Comparison of ENCODE assay signal across 12 cellular contexts in the genomic region with DNA sequence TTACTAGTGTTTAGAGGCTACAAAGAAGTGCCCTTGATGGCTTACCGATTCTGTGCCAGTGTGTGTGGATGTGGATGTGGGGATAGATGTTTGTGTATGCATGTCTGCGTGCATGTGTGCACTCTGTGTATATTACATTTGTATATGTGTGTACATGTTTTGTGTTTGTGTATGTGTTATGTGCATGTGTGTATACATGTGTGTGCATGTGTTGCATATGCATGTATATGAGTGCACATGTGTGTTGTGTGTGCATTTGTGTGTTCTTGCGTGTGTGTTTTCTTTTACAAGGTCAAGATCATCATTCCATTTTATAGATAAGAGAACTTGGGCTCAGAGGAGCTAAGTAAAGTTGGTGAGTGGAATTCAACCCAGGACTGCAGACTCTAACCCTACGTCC.
DNase-seq lines count a peak whose midpoint lies in the region; ATAC-seq, FAIRE-seq and TF ChIP-seq lines count a peak whose summit lies in the region.
"Had no signal": no experiment of that assay in that cellular context is flagged by ENCODE, and none has a peak within 500 bp of the region (broad histone marks: within the 10 kb centered on the region; RNA-seq: fewer than 3 reads in every experiment).

No MANE protein-coding gene starts in this region.

- no peak overlapping the region for H3K56ac ChIP-seq in H1 (replicated peaks; ENCODE audit: insufficient read length, low read depth, low read length)

- H3K79me2 ChIP-seq in SK-N-SH (ENCODE audit: insufficient read depth) = no peaks in the 10 kb centered on the region
- H3K79me2 ChIP-seq in PC-9 (ENCODE audit: low read depth) = no peaks in the 10 kb centered on the region
- no peaks in the 10 kb centered on the region for H3K79me2 ChIP-seq in H1 (ENCODE audit: control insufficient read depth in 1 of 2, insufficient read depth in 2 of 2, low read length in 2 of 2)

- H3K79me1 ChIP-seq in H1 (ENCODE audit: low read depth, low read length) = no peaks in the 10 kb centered on the region

- no peak overlapping the region for H4K91ac ChIP-seq in H1 (replicated peaks; ENCODE audit: insufficient read length, low read length)

- H4K20me1 ChIP-seq in SK-N-SH (ENCODE audit: insufficient read depth) = no peaks in the 10 kb centered on the region
- H4K20me1 ChIP-seq in PC-9 (ENCODE audit: insufficient read depth) = no peaks in the 10 kb centered on the region
- H4K20me1 ChIP-seq in H1 (replicated peaks in 1 of 2; ENCODE audit: control insufficient read depth in 1 of 2, insufficient read depth in 2 of 2, low read length in 2 of 2) = no peaks in the 10 kb centered on the region

- no peak overlapping the region for H3K14ac ChIP-seq in H1 (ENCODE audit: insufficient read length)

- H3K4me3 Mint-ChIP-seq in chondrocyte (ENCODE audit: unreplicated experiment) = no peak overlapping the region
- H3K4me3 Mint-ChIP-seq in activated CD8-positive, alpha-beta T cell treated with anti-CD3 and anti-CD28 coated beads for 36 hours = no peak overlapping the region
- H3K4me3 Mint-ChIP-seq: CD4-positive, alpha-beta T cell had no signal

- no peak overlapping the region for H2BK5ac ChIP-seq in H1 (ENCODE audit: low read depth, low read length)

- H3K9ac ChIP-seq in SK-N-SH = peak overlapping the region; percentile 26; the same call in 1 of the 2 replicates
- no peak overlapping the region for H3K9ac ChIP-seq in H1 (replicated peaks in 1 of 4; ENCODE audit: extremely low read depth in 1 of 4, low read depth in 3 of 4, low read length in 3 of 4)

- no peaks in the 10 kb centered on the region for H3K27me3 ChIP-seq in SK-N-SH (ENCODE audit: insufficient read depth)
- no peaks in the 10 kb centered on the region for H3K27me3 ChIP-seq in PC-9 (ENCODE audit: insufficient read depth, low read depth)
- no peaks in the 10 kb centered on the region for H3K27me3 ChIP-seq in H1 (replicated peaks in 1 of 4; ENCODE audit: control insufficient read depth in 3 of 4, extremely low read depth in 1 of 4, insufficient read depth in 3 of 4, low read length in 3 of 4)

- DNase-seq in SK-N-SH (no peak), PC-9 (no peak), H1 (ENCODE audit: low read depth in 1 of 2, low spot score in 2 of 2) (no peak), chondrocyte (ENCODE audit: low spot score) (no peak), caudate nucleus (lab: John Stamatoyannopoulos, UW) (no peak)
- DNase-seq in activated CD8-positive, alpha-beta T cell treated with anti-CD3 and anti-CD28 coated beads for 36 hours = no peak
- DNase-seq: Calu3; CD4-positive, alpha-beta T cell; H7 had no signal

- H3K27ac ChIP-seq in SK-N-SH (ENCODE audit: low read depth in 2 of 2, low read length in 1 of 2) (peak overlapping the region in 1 of 2 experiments; percentile 76; a peak in 2 of 4 replicates), PC-9 (no peak overlapping the region), H1 (ENCODE audit: low read depth, low read length) (no peak overlapping the region), caudate nucleus (ENCODE audit: low read depth, low read length) (no peak overlapping the region)
- H3K27ac ChIP-seq: 22Rv1, HL-60 had no signal

- TF ChIP-seq POLR2A in H1 (IDR thresholded peaks at IDR 0.05; ENCODE audit: control extremely low read depth in 1 of 2, low read depth in 2 of 2, low read length in 2 of 2) = no peak

- intact Hi-C loops in PC-9 (cut with micrococcal nuclease; ENCODE audit: unreplicated experiment) = loop anchor here (2.0 kb wide), 1 partner anchor 43 kb away; no protein-coding TSS in a partner anchor
- intact Hi-C loops in activated CD8-positive, alpha-beta T cell treated with anti-CD3 and anti-CD28 coated beads for 36 hours (cut with micrococcal nuclease) = no loop called here

- H4K8ac ChIP-seq in H1 (ENCODE audit: extremely low read depth, insufficient read depth, low read length) = no peak overlapping the region

- H3K18ac ChIP-seq in H1 (ENCODE audit: extremely low read depth, low read length) = no peak overlapping the region

- peak overlapping the region; percentile 39 for H2BK120ac ChIP-seq in H1 (replicated peaks; ENCODE audit: low read depth, low read length)

- H2BK15ac ChIP-seq in H1 (ENCODE audit: low read length) = 0 out of 2 replicates have a peak overlapping the region, but pooled peaks have one; percentile 16

- FAIRE-seq in H1 (lab: Jason Lieb, UNC) = no peak

- H3K4me1 Mint-ChIP-seq in chondrocyte (ENCODE audit: low read depth) = no peaks in the 10 kb centered on the region
- H3K4me1 Mint-ChIP-seq in activated CD8-positive, alpha-beta T cell treated with anti-CD3 and anti-CD28 coated beads for 36 hours (ENCODE audit: low read depth) = no peaks in the 10 kb centered on the region

- CTCF ChIA-PET in SK-N-SH (lab: Yijun Ruan, JAX) = no interaction called here
- CTCF ChIA-PET in PC-9 (lab: Charles Lee) = no interaction called here
- CTCF ChIA-PET in H1 (lab: Charles Lee; ENCODE audit: partially characterized antibody) = interaction anchor here (1.2 to 1.3 kb wide), 2 partner anchors 12 to 145 kb away, joined by 3 to 5 read pairs; no protein-coding TSS in a partner anchor
- CTCF ChIA-PET in activated CD8-positive, alpha-beta T cell treated with anti-CD3 and anti-CD28 coated beads for 36 hours (lab: Charles Lee) = no interaction called here

- peak overlapping the region; percentile 51 for H3K4ac ChIP-seq in H1 (replicated peaks; ENCODE audit: insufficient read length, low read depth, low read length)

- WGBS in SK-N-SH (ENCODE audit: low lambda C conversion rate) = 73% methylated on average over 4 of the region's 4 CpGs
- 92% methylated on average over 4 of the region's 4 CpGs; no CpG with 5 or more reads in 1 of the 2 experiments for WGBS in H1 (ENCODE audit: extremely low coverage in 1 of 2, insufficient coverage in 1 of 2, insufficient read length in 1 of 2, insufficient replicate concordance in 2 of 2, low coverage in 1 of 2, low lambda C conversion rate in 2 of 2, missing lambda C conversion rate in 1 of 2), 2 experiments

- no peaks in the 10 kb centered on the region for H3K9me3 ChIP-seq in SK-N-SH
- H3K9me3 ChIP-seq in PC-9 (ENCODE audit: insufficient read depth, low read depth) = no peaks in the 10 kb centered on the region
- H3K9me3 ChIP-seq in H1 (ENCODE audit: insufficient read depth in 2 of 2, low read depth in 1 of 2, low read length in 1 of 2) = 0 out of 4 replicates have a peak, but pooled peaks cover 0 to 7% of the 10 kb centered on the region in 2 experiments

- peaks cover 17% of the 10 kb centered on the region for H3K27me3 Mint-ChIP-seq in chondrocyte (ENCODE audit: low read depth)
- H3K27me3 Mint-ChIP-seq in activated CD8-positive, alpha-beta T cell treated with anti-CD3 and anti-CD28 coated beads for 36 hours = peaks cover 4% of the 10 kb centered on the region

- H3K4me1 ChIP-seq in SK-N-SH (ENCODE audit: control insufficient read depth in 1 of 2, insufficient read depth in 2 of 2, low read depth in 1 of 2, low read length in 1 of 2) (peaks cover 0 to 5% of the 10 kb centered on the region in 2 experiments; a peak in 2 of 4 replicates), PC-9 (replicated peaks; ENCODE audit: insufficient read depth) (peaks cover 17% of the 10 kb centered on the region), H1 (replicated peaks in 1 of 4; ENCODE audit: control insufficient read depth in 3 of 4, insufficient read depth in 4 of 4, low read length in 3 of 4) (peaks cover 1 to 13% (median 4%) of the 10 kb centered on the region in 4 experiments; a peak in 6 of 7 replicates)

- H3K36me3 ChIP-seq in SK-N-SH (replicated peaks in 1 of 2; ENCODE audit: control insufficient read depth in 1 of 2, insufficient read depth in 2 of 2, low read length in 1 of 2) = no peaks in the 10 kb centered on the region
- no peaks in the 10 kb centered on the region for H3K36me3 ChIP-seq in PC-9 (ENCODE audit: low read depth)
- H3K36me3 ChIP-seq in H1 (ENCODE audit: control insufficient read depth in 2 of 4, insufficient read depth in 4 of 4, low read length in 3 of 4) = 0 out of 8 replicates have a peak, but pooled peaks cover 0 to 3% (median 0%) of the 10 kb centered on the region in 4 experiments

- H2BK12ac ChIP-seq in H1 (ENCODE audit: low read depth, low read length) = peak overlapping the region; percentile 76; the same call in 1 of the 2 replicates

- no peaks in the 10 kb centered on the region for H3K9me2 ChIP-seq in SK-N-SH
- no peaks in the 10 kb centered on the region for H3K9me2 ChIP-seq in PC-9 (ENCODE audit: insufficient read depth)

- H2AFZ ChIP-seq in SK-N-SH (ENCODE audit: low read depth) (peak overlapping the region; percentile 67; the same call in 1 of the 2 replicates), PC-9 (no peak overlapping the region), H1 (ENCODE audit: low read length) (no peak overlapping the region)

- H3K36me3 Mint-ChIP-seq in chondrocyte (ENCODE audit: low read depth) = peaks cover 2% of the 10 kb centered on the region
- H3K36me3 Mint-ChIP-seq in activated CD8-positive, alpha-beta T cell treated with anti-CD3 and anti-CD28 coated beads for 36 hours (ENCODE audit: low read depth) = no peaks in the 10 kb centered on the region

- H3K23ac ChIP-seq in H1 (ENCODE audit: insufficient read length) = no peak overlapping the region

- peaks cover 7% of the 10 kb centered on the region for H3F3A ChIP-seq in SK-N-SH (replicated peaks; ENCODE audit: insufficient read depth)
- peaks cover 15% of the 10 kb centered on the region for H3F3A ChIP-seq in PC-9 (ENCODE audit: insufficient read depth, low read depth)

- H2AK5ac ChIP-seq in H1 (ENCODE audit: low read depth, low read length) = 0 out of 2 replicates have a peak overlapping the region, but pooled peaks have one; percentile 94

- no peak for ATAC-seq in SK-N-SH treated with all-trans-retinoic acid at 6 μM for 48 hours
- ATAC-seq in activated CD8-positive, alpha-beta T cell treated with anti-CD3 and anti-CD28 coated beads for 36 hours = no peak

- H3K27ac Mint-ChIP-seq in chondrocyte (ENCODE audit: unreplicated experiment) = no peak overlapping the region
- H3K27ac Mint-ChIP-seq in activated CD8-positive, alpha-beta T cell treated with anti-CD3 and anti-CD28 coated beads for 36 hours = no peak overlapping the region
- H3K27ac Mint-ChIP-seq: CD4-positive, alpha-beta T cell had no signal

- TF ChIP-seq RAD21 in SK-N-SH (IDR thresholded peaks at IDR 0.05; ENCODE audit: low read length) (no peak), H1 (IDR thresholded peaks at IDR 0.05 in 1 of 2, conservative IDR thresholded peaks at IDR 0.05 in 1 of 2; ENCODE audit: low read depth in 2 of 2, low read length in 2 of 2) (no peak)

- H2BK20ac ChIP-seq in H1 (ENCODE audit: low read length) = peak overlapping the region; percentile 77; the same call in 1 of the 2 replicates

- H3K4me2 ChIP-seq in SK-N-SH (peak overlapping the region; percentile 69), PC-9 (peak overlapping the region; percentile 50), H1 (ENCODE audit: insufficient read depth in 1 of 2, low read depth in 2 of 2, low read length in 2 of 2) (no peak overlapping the region)

- no TSS peak for BruUV-seq in PC-9 (replicated peaks; lab: Mats Ljungman, UMichigan)

- no peaks in the 10 kb centered on the region; the same call in 1 of the 2 replicates for H3K23me2 ChIP-seq in H1 (ENCODE audit: low read depth, low read length)

- H3K9me3 Mint-ChIP-seq in chondrocyte (ENCODE audit: low read depth) = peaks cover 11% of the 10 kb centered on the region
- H3K9me3 Mint-ChIP-seq in activated CD8-positive, alpha-beta T cell treated with anti-CD3 and anti-CD28 coated beads for 36 hours = no peaks in the 10 kb centered on the region

- H4K5ac ChIP-seq in H1 (ENCODE audit: insufficient read length, low read depth, low read length) = no peak overlapping the region

- TF ChIP-seq EP300 in SK-N-SH (IDR thresholded peaks at IDR 0.05; ENCODE audit: borderline replicate concordance in 1 of 2, low read depth in 1 of 2, low read length in 1 of 2) (no peak), H1 (IDR thresholded peaks at IDR 0.05; ENCODE audit: borderline replicate concordance in 1 of 2, low read depth in 2 of 2, low read length in 2 of 2) (no peak)

- no peak for TF ChIP-seq CTCF in SK-N-SH (IDR thresholded peaks at IDR 0.05)
- TF ChIP-seq CTCF in PC-9 (conservative IDR thresholded peaks at IDR 0.05) = no peak
- no peak for TF ChIP-seq CTCF in H1 (IDR thresholded peaks at IDR 0.05; ENCODE audit: control extremely low read depth in 1 of 3, insufficient read depth in 1 of 3, low read depth in 1 of 3, low read length in 3 of 3)
- TF ChIP-seq CTCF in chondrocyte (IDR thresholded peaks at IDR 0.05) = no peak
- no peak for TF ChIP-seq CTCF in activated CD8-positive, alpha-beta T cell treated with anti-CD3 and anti-CD28 coated beads for 36 hours (IDR thresholded peaks at IDR 0.05)

- POLR2A ChIA-PET in SK-N-SH (lab: Yijun Ruan, JAX) (no interaction called here), PC-9 (lab: Charles Lee; ENCODE audit: unreplicated experiment) (no interaction called here), H1 (lab: Charles Lee; ENCODE audit: partially characterized antibody) (no interaction called here)
- POLR2A ChIA-PET in activated CD8-positive, alpha-beta T cell treated with anti-CD3 and anti-CD28 coated beads for 36 hours (lab: Charles Lee) = no interaction called here

- no peak overlapping the region for H3K4me3 ChIP-seq in SK-N-SH (ENCODE audit: low read depth in 2 of 2, low read length in 1 of 2)
- no peak overlapping the region for H3K4me3 ChIP-seq in PC-9
- H3K4me3 ChIP-seq in H1 (ENCODE audit: extremely low read depth in 1 of 4, insufficient read depth in 2 of 4, low read depth in 3 of 4, low read length in 4 of 4) = no peak overlapping the region

Comparison
In these comparisons a context has a peak if more than half of its experiments do, and no peak if none do; other contexts are left out.
1. H3K4me2 ChIP-seq: peak in SK-N-SH (single experiment) and PC-9 (single experiment); none in H1 (0 of 2).